15 cellular contexts compared by ENCODE assay signal in genomic region chr3:194167480-194167862, GRCh38. TPM values are rescaled to one million over a fixed set of nuclear protein-coding genes. Genes with fewer than 3 reads are reported as not detected.
A peak's percentile ranks its signal among the peaks of the same experiment; 100 is the strongest.
DNase-seq lines count a peak whose midpoint lies in the region; ATAC-seq, FAIRE-seq and TF ChIP-seq lines count a peak whose summit lies in the region.
"Had no signal": no experiment of that assay in that cellular context is flagged by ENCODE, and none has a peak within 500 bp of the region (broad histone marks: within the 10 kb centered on the region; RNA-seq: fewer than 3 reads in every experiment).

No MANE protein-coding gene starts in this region.

- H3K36me3 Mint-ChIP-seq in brain = no peaks in the 10 kb centered on the region
- H3K36me3 Mint-ChIP-seq in nephron (ENCODE audit: low read depth) = no peaks in the 10 kb centered on the region
- H3K36me3 Mint-ChIP-seq: CD8-positive, alpha-beta memory T cell had no signal

- TF ChIP-seq RAD21 in HepG2 (CRISPR knock-in tag; IDR thresholded peaks at IDR 0.05) = no peak

- TF ChIP-seq POLR2A in HepG2 (IDR thresholded peaks at IDR 0.05; ENCODE audit: insufficient read depth in 1 of 2, low read depth in 2 of 2, low read length in 2 of 2) (no peak), right lobe of liver (IDR thresholded peaks at IDR 0.05) (no peak), thyroid gland (IDR thresholded peaks at IDR 0.05) (no peak)

- H3K9me3 Mint-ChIP-seq in brain = peaks cover 0 to 5% (median 2%) of the 10 kb centered on the region in 5 experiments
- no peaks in the 10 kb centered on the region for H3K9me3 Mint-ChIP-seq in nephron
- H3K9me3 Mint-ChIP-seq: CD8-positive, alpha-beta memory T cell; GM23338 had no signal

- H2AFZ ChIP-seq in HepG2 (ENCODE audit: low read length) (no peak overlapping the region), GM23248 (no peak overlapping the region)
- H2AFZ ChIP-seq: GM23338 had no signal

- in situ Hi-C loops in HepG2 (cut with HindIII; ENCODE audit: extremely low pct_ligation_motif_present, low pct_unique_long_range_greater_than_20kb) = loop anchor here (10.0 kb wide), 1 partner anchor 147 kb away; no protein-coding TSS in a partner anchor
- in situ Hi-C loops in GM23248 (cut with MboI) = loop anchor here (25.0 kb wide), 1 partner anchor 380 kb away; no protein-coding TSS in a partner anchor

- H3K27ac ChIP-seq in HepG2 (ENCODE audit: extremely low read length, insufficient read depth, low read length) = no peak overlapping the region
- no peak overlapping the region for H3K27ac ChIP-seq in right lobe of liver
- peak overlapping the region in 2 of 3 donors; percentile 66 to 77 for H3K27ac ChIP-seq in thyroid gland
- no peak overlapping the region for H3K27ac ChIP-seq in GM23248
- H3K27ac ChIP-seq: SJSA1 had no signal

- peaks cover 0 to 25% of the 10 kb centered on the region in 2 experiments; a peak in 2 of 5 replicates for H3K27me3 ChIP-seq in HepG2 (ENCODE audit: control insufficient read depth in 1 of 2, insufficient read depth in 2 of 2, low read length in 2 of 2)
- no peaks in the 10 kb centered on the region for H3K27me3 ChIP-seq in right lobe of liver
- H3K27me3 ChIP-seq in thyroid gland = no peaks in the 10 kb centered on the region
- peaks cover 67% of the 10 kb centered on the region for H3K27me3 ChIP-seq in GM23248 (replicated peaks; ENCODE audit: insufficient read depth)
- H3K27me3 ChIP-seq: SJSA1 had no signal

- peaks cover 11% of the 10 kb centered on the region for H3K27me3 Mint-ChIP-seq in brain
- peaks cover 27% of the 10 kb centered on the region for H3K27me3 Mint-ChIP-seq in nephron (ENCODE audit: low read depth)

- CTCF ChIA-PET in HepG2 (lab: Yijun Ruan, JAX; ENCODE audit: low intra/inter-chr PET ratio, low total read pairs) = no interaction called here

- H3K9ac ChIP-seq in HepG2 (ENCODE audit: insufficient read depth, low read depth, low read length) = no peak overlapping the region
- no peak overlapping the region for H3K9ac ChIP-seq in GM23248

- TF ChIP-seq EP300 in HepG2 (IDR thresholded peaks at IDR 0.05; ENCODE audit: low read depth in 2 of 2, low read length in 2 of 2) (no peak), HepG2 (CRISPR knock-in tag; IDR thresholded peaks at IDR 0.05; ENCODE audit: borderline replicate concordance) (no peak)

- DNase-seq in HepG2 (ENCODE audit: low spot score) (no peak), right lobe of liver (no peak), thyroid gland (no peak), GM23248 (no peak), GOT3 (lab: John Stamatoyannopoulos, UW) (no peak), ecto neural progenitor cell (ENCODE audit: low spot score) (no peak)
- DNase-seq: 8988T; CD8-positive, alpha-beta memory T cell; DMS153; NCI-H345 had no signal

- H3K36me3 ChIP-seq in HepG2 (replicated peaks in 1 of 2; ENCODE audit: control insufficient read depth in 1 of 2, insufficient read depth in 2 of 2, low read length in 2 of 2) (no peaks in the 10 kb centered on the region), right lobe of liver (no peaks in the 10 kb centered on the region), thyroid gland (no peaks in the 10 kb centered on the region), GM23248 (ENCODE audit: low read depth) (no peaks in the 10 kb centered on the region)
- H3K36me3 ChIP-seq: SJSA1 had no signal

- H3K4me3 ChIP-seq in HepG2 (replicated peaks in 1 of 3; ENCODE audit: insufficient read depth in 1 of 3, low read depth in 2 of 3, low read length in 3 of 3) = no peak overlapping the region
- no peak overlapping the region for H3K4me3 ChIP-seq in right lobe of liver
- no peak overlapping the region for H3K4me3 ChIP-seq in thyroid gland (replicated peaks in 1 of 3)
- no peak overlapping the region for H3K4me3 ChIP-seq in GM23248
- H3K4me3 ChIP-seq: GM23338, SJSA1 had no signal

- TF ChIP-seq CTCF in HepG2 (CRISPR knock-in tag; IDR thresholded peaks at IDR 0.05) (no peak), right lobe of liver (IDR thresholded peaks at IDR 0.05) (no peak), brain (conservative IDR thresholded peaks at IDR 0.05) (no peak), nephron (IDR thresholded peaks at IDR 0.05; ENCODE audit: unreplicated experiment in 3 of 3) (no peak), thyroid gland (IDR thresholded peaks at IDR 0.05) (no peak)

- H3K4me2 ChIP-seq in HepG2 (ENCODE audit: low read depth, low read length) (no peak overlapping the region), GM23248 (ENCODE audit: unreplicated experiment) (no peak overlapping the region)

- H4K20me1 ChIP-seq in HepG2 (ENCODE audit: insufficient read depth, low read length) (no peaks in the 10 kb centered on the region), GM23248 (ENCODE audit: insufficient read depth) (no peaks in the 10 kb centered on the region)

- H3K4me1 Mint-ChIP-seq in brain = peaks cover 63% of the 10 kb centered on the region
- peaks cover 58% of the 10 kb centered on the region for H3K4me1 Mint-ChIP-seq in nephron
- H3K4me1 Mint-ChIP-seq: CD8-positive, alpha-beta memory T cell had no signal

- POLR2A ChIA-PET in HepG2 (lab: Yijun Ruan, JAX) = no interaction called here

- no peak for FAIRE-seq in HepG2 (lab: Jason Lieb, UNC)
- FAIRE-seq: GM12891 had no signal

- no peak overlapping the region for H3K4me3 Mint-ChIP-seq in brain
- H3K4me3 Mint-ChIP-seq in nephron = peak overlapping the region; percentile 17 to 37 (median 29)
- H3K4me3 Mint-ChIP-seq: CD8-positive, alpha-beta memory T cell; GM23338 had no signal

- no peaks in the 10 kb centered on the region for H3F3A ChIP-seq in GM23248 (ENCODE audit: insufficient read depth)

- H3K79me2 ChIP-seq in HepG2 (ENCODE audit: insufficient read depth, low read length) = no peaks in the 10 kb centered on the region
- H3K79me2 ChIP-seq in GM23248 (ENCODE audit: insufficient read depth) = no peaks in the 10 kb centered on the region

- no peak for ATAC-seq in HepG2
- ATAC-seq in right lobe of liver = no peak

- intact Hi-C loops in HepG2 (cut with micrococcal nuclease; ENCODE audit: unreplicated experiment) (no loop called here), right lobe of liver (cut with DNase I) (loop anchor here in 1 of 2 donors (10.0 kb wide), 1 partner anchor 147 kb away; no protein-coding TSS in a partner anchor), thyroid gland (cut with DNase I) (no loop called here)

- H3K9me2 ChIP-seq in GM23248 (ENCODE audit: insufficient read depth) = no peaks in the 10 kb centered on the region

- H3K9me3 ChIP-seq in HepG2 (ENCODE audit: low read length) (no peaks in the 10 kb centered on the region), right lobe of liver (no peaks in the 10 kb centered on the region), thyroid gland (no peaks in the 10 kb centered on the region), GM23248 (ENCODE audit: low read depth) (no peaks in the 10 kb centered on the region)
- H3K9me3 ChIP-seq: SJSA1 had no signal

- H3K4me1 ChIP-seq in HepG2 (ENCODE audit: insufficient read depth, low read length) (peaks cover 52% of the 10 kb centered on the region), right lobe of liver (peaks cover 0 to 11% (median 2%) of the 10 kb centered on the region in 4 donors), thyroid gland (peaks cover 42% of the 10 kb centered on the region in 2 donors), GM23248 (ENCODE audit: insufficient read depth) (no peaks in the 10 kb centered on the region)

- BruUV-seq in HepG2 (replicated peaks; lab: Mats Ljungman, UMichigan) = no TSS peak

- H3K27ac Mint-ChIP-seq in brain (peak overlapping the region in 3 of 5 experiments; percentile 36 to 87 (median 53)), nephron (peak overlapping the region; percentile 88 to 96 (median 92))
- H3K27ac Mint-ChIP-seq: CD8-positive, alpha-beta memory T cell; GM23338 had no signal

- WGBS in HepG2 (ENCODE audit: low lambda C conversion rate) = 49% methylated on average over 2 of the region's 2 CpGs
- WGBS in right lobe of liver (ENCODE audit: insufficient coverage, low coverage, low lambda C conversion rate, missing lambda C conversion rate) = 82% methylated on average over 2 of the region's 2 CpGs
- 74 to 83% methylated on average over 2 of the region's 2 CpGs for WGBS in thyroid gland, 2 donors
- 21 to 31% methylated on average over 2 of the region's 2 CpGs for WGBS in GM23248 (ENCODE audit: low coverage in 1 of 2, low lambda C conversion rate in 2 of 2, missing lambda C conversion rate in 2 of 2), 2 experiments

TF ChIP-seq in HepG2, 621 proteins besides CTCF, POLR2A, EP300 and RAD21:
- TF ChIP-seq HDAC2 (CRISPR knock-in tag; IDR thresholded peaks at IDR 0.05) (no peak), SUZ12 (IDR thresholded peaks at IDR 0.05; ENCODE audit: low read depth, low read length) (no peak), ATF7 (IDR thresholded peaks at IDR 0.05) (peak; percentile 83), ATF7 (CRISPR knock-in tag; IDR thresholded peaks at IDR 0.05) (no peak)
TF ChIP-seq in HepG2: peak in this region for 1.

RNA-seq across cellular contexts. Expression of gene HES1, which starts 31.5 kb away (rescaled TPM):
- 15.0 and 19.8 TPM in 2 replicates for total RNA-seq in HepG2 (2016; rRNA removed; fragmentation: Illumina TruSeq; extraction: Trizol)
- total RNA-seq in HepG2 (2016; cell fraction: cytosol; rRNA removed; fragmentation: Illumina TruSeq; extraction: Trizol; ENCODE audit: low read depth) = 16.2 and 16.8 TPM in 2 replicates
- total RNA-seq in HepG2 (2016; cell fraction: insoluble cytoplasmic fraction; rRNA removed; fragmentation: Illumina TruSeq; extraction: Trizol) = 14.9 and 18.9 TPM in 2 replicates
- 17.2 and 18.1 TPM in 2 replicates for total RNA-seq in HepG2 (2016; cell fraction: membrane; rRNA removed; fragmentation: Illumina TruSeq; extraction: Trizol)
- total RNA-seq in HepG2 (2016; cell fraction: nucleus; rRNA removed; fragmentation: Illumina TruSeq; extraction: Trizol) = 20.8 and 25.5 TPM in 2 replicates
- 15.4 and 16.6 TPM in 2 replicates for polyA plus RNA-seq in HepG2 (2011; rRNA removed)
- polyA plus RNA-seq in HepG2 (2011; cell fraction: cytosol; rRNA removed) = 13.8 and 15.8 TPM in 2 replicates
- polyA plus RNA-seq in HepG2 (2011; cell fraction: nucleus; rRNA removed) = 27.8 and 33.4 TPM in 2 replicates
- polyA plus RNA-seq in HepG2 (2012) = 20.4 and 25.8 TPM in 2 replicates
- 3.5 and 4.3 TPM in 2 replicates for polyA plus RNA-seq in HepG2 (2016; cell fraction: cytosol; fragmentation: Illumina TruSeq; extraction: Trizol; ENCODE audit: low read depth)
- polyA plus RNA-seq in HepG2 (2016; cell fraction: insoluble cytoplasmic fraction; fragmentation: Illumina TruSeq; extraction: Trizol; ENCODE audit: low read depth) = 14.5 and 15.2 TPM in 2 replicates
- 4.3 and 4.5 TPM in 2 replicates for polyA plus RNA-seq in HepG2 (2016; cell fraction: membrane; fragmentation: Illumina TruSeq; extraction: Trizol; ENCODE audit: low read depth)
- polyA plus RNA-seq in HepG2 (2016; cell fraction: nucleus; fragmentation: Illumina TruSeq; extraction: Trizol; ENCODE audit: insufficient read depth, low read depth) = 31.4 and 34.9 TPM in 2 replicates
- 4.8 and 36.7 TPM in 2 replicates for polyA minus RNA-seq in HepG2 (2011; rRNA and poly(A)+ RNA removed; ENCODE audit: low replicate concordance)
- polyA minus RNA-seq in HepG2 (2011; cell fraction: cytosol; rRNA and poly(A)+ RNA removed) = 37.8 and 44.8 TPM in 2 replicates
- polyA minus RNA-seq in HepG2 (2011; cell fraction: nucleus; rRNA and poly(A)+ RNA removed) = 45.6 and 54.7 TPM in 2 replicates
- 10 to 100 TPM; 12.9 to 40.3 (median 23.4) TPM for total RNA-seq in right lobe of liver
- polyA plus RNA-seq in brain (ENCODE audit: insufficient read depth, low read depth, low replicate concordance) = 18.2 TPM
- total RNA-seq in thyroid gland = 100 to 1,000 TPM; 127 to 193 (median 159) TPM
- 13.0 and 13.8 TPM in 2 replicates for total RNA-seq in GM23248 (2014; rRNA removed; shearing (Covaris generic))
- 8.8 and 10.3 TPM in 2 replicates for polyA plus RNA-seq in GM23248 (2016; fragmentation: Nextera tagmentation; extraction: Ambion mirVana)
- total RNA-seq: CD8-positive, alpha-beta memory T cell had no signal
- polyA plus RNA-seq: CD8-positive, alpha-beta memory T cell had no signal

Comparison
In these comparisons a context has a peak if more than half of its experiments do, and no peak if none do; other contexts are left out.
1. H3K27ac ChIP-seq: peak in thyroid gland (2 of 3); none in HepG2 (single experiment), right lobe of liver (0 of 3) and GM23248 (single experiment).
2. H3K4me3 Mint-ChIP-seq: peak in nephron (3 of 3); none in brain (0 of 5).